ENCODE assay signal across 1 cellular context in the genomic region with DNA sequence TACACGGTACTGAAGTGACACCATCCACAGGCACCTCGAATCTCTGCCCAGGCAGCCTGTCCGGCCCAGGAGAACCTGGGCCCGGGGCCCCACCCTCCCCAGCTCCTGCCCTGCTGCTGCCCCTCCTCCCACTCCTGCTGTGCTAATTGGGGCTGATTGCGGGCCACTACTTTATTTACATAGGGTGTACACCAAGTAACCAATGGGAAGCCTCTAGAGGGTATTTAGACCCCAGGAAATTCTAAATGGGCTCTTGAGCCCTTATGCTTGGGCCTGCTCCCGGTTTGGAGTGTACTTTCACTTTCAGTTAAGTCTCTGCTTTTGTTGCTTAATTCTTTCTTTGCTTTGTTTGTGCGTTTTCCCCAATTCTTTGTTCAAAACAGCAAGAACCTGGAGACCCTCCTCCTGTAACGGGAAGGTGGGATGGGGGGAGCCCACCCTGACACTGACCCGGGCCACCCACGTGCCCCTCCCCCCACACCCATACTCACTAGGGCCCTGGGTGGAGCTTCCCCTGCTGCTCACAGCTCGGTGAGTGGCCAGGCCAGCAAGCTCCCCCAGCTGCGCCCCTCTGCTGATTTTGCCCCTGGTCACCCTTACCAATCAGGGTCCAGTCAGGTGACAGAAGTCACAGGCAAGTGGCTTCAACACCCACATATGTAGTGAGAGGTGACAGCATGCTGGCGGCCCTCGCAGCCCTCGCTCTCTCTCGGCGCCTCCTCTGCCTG.
TF ChIP-seq lines count a peak whose summit lies in the region.

No MANE protein-coding gene starts in this region.

TF ChIP-seq in GM12878, 131 proteins besides CTCF, POLR2A, EP300 and RAD21 (continued from another document):
- TF ChIP-seq, protein P1, sequence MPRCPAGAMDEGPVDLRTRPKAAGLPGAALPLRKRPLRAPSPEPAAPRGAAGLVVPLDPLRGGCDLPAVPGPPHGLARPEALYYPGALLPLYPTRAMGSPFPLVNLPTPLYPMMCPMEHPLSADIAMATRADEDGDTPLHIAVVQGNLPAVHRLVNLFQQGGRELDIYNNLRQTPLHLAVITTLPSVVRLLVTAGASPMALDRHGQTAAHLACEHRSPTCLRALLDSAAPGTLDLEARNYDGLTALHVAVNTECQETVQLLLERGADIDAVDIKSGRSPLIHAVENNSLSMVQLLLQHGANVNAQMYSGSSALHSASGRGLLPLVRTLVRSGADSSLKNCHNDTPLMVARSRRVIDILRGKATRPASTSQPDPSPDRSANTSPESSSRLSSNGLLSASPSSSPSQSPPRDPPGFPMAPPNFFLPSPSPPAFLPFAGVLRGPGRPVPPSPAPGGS (IDR thresholded peaks at IDR 0.05; ENCODE audit: borderline replicate concordance, insufficient read depth, low read depth, low read length, poor library complexity, severe bottlenecking) = no peak
- no peak for TF ChIP-seq ZZZ3 (IDR thresholded peaks at IDR 0.05; ENCODE audit: control insufficient read depth, insufficient read length, low read depth)
- TF ChIP-seq, protein P2, sequence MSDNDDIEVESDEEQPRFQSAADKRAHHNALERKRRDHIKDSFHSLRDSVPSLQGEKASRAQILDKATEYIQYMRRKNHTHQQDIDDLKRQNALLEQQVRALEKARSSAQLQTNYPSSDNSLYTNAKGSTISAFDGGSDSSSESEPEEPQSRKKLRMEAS (IDR thresholded peaks at IDR 0.05; ENCODE audit: low read depth, low read length) = no peak
- TF ChIP-seq RCOR1 (conservative IDR thresholded peaks at IDR 0.05; ENCODE audit: low read depth, low read length) = no peak
